ENCODE assay signal across 9 cellular contexts in genomic region chr17:39623356-39623950, GRCh38. TPM values are rescaled to one million over a fixed set of nuclear protein-coding genes. Genes with fewer than 3 reads are reported as not detected.
A peak's percentile ranks its signal among the peaks of the same experiment; 100 is the strongest.
DNase-seq lines count a peak whose midpoint lies in the region; ATAC-seq lines count a peak whose summit lies in the region.
"Had no signal": no experiment of that assay in that cellular context is flagged by ENCODE, and none has a peak within 500 bp of the region (broad histone marks: within the 10 kb centered on the region; RNA-seq: fewer than 3 reads in every experiment).

No MANE protein-coding gene starts in this region.

- DNase-seq in Caki2 (ENCODE audit: low read depth) (peak; percentile 51), NCI-H82 (lab: John Stamatoyannopoulos, UW) (peak; percentile 85), mesenteric fat pad (ENCODE audit: low spot score) (peak; percentile 94)
- peak; percentile 64 to 75 for DNase-seq in activated CD8-positive, alpha-beta memory T cell treated with anti-CD3 and anti-CD28 coated beads for 1 hour (ENCODE audit: extremely low read depth in 1 of 2, low read depth in 1 of 2)
- peak; percentile 67 to 75 (median 68) for DNase-seq in effector memory CD4-positive, alpha-beta T cell
- peak; percentile 56 to 66 for DNase-seq in stimulated activated CD8-positive, alpha-beta memory T cell treated with anti-CD3 and anti-CD28 coated beads, Interleukin-15, amount 100 ng/mL, for 4 hours (ENCODE audit: low read depth in 2 of 2)

- in situ Hi-C loops in Caki2 (cut with HindIII; ENCODE audit: low pct_unique_long_range_greater_than_20kb, low sequenced_read_pairs): no loop called here

- H3K27ac ChIP-seq in effector memory CD4-positive, alpha-beta T cell (ENCODE audit: insufficient read depth, low read length, poor library complexity, severe bottlenecking): no peak overlapping the region

- no peaks in the 10 kb centered on the region for H3K36me3 ChIP-seq in effector memory CD4-positive, alpha-beta T cell (ENCODE audit: control insufficient read depth, insufficient read depth, low read length)

- peaks cover 31% of the 10 kb centered on the region for H3K27me3 ChIP-seq in effector memory CD4-positive, alpha-beta T cell (replicated peaks; ENCODE audit: control insufficient read depth, insufficient read depth, low read length, poor library complexity, severe bottlenecking)

- H3K4me3 ChIP-seq in effector memory CD4-positive, alpha-beta T cell (ENCODE audit: insufficient read depth, low read depth, low read length, poor library complexity, severe bottlenecking): no peak overlapping the region

- peaks cover 25% of the 10 kb centered on the region for H3K4me1 ChIP-seq in effector memory CD4-positive, alpha-beta T cell (ENCODE audit: control insufficient read depth, insufficient read depth, low read length, poor library complexity, severe bottlenecking)

- H3K9me3 ChIP-seq in effector memory CD4-positive, alpha-beta T cell (ENCODE audit: control insufficient read depth, low read length): no peaks in the 10 kb centered on the region

- ATAC-seq in HG03135 (IDR thresholded peaks at IDR 0.05; ENCODE audit: unreplicated experiment) (peak; percentile 56), GM21529 (IDR thresholded peaks at IDR 0.05; ENCODE audit: unreplicated experiment) (no peak)

RNA-seq across cellular contexts. Expression of gene PPP1R1B, which starts 3.3 kb away (rescaled TPM):
- total RNA-seq in Caki2 (2014; rRNA removed; shearing (Covaris generic); ENCODE audit: low replicate concordance): not detected in 2 replicates
- total RNA-seq in mesenteric fat pad: 33.1 TPM
- total RNA-seq: T-helper 1 cell treated with Interleukin-12 subunit alpha and Interleukin-12 subunit beta and Interleukin-4 antibody, amounts not matched to agents 30 ng/mL and 1 ng/mL, for 36 hours had no signal

RNA-seq across cellular contexts. Expression of gene STARD3, which starts 13.5 kb away (rescaled TPM):
- total RNA-seq in Caki2 (2014; rRNA removed; shearing (Covaris generic); ENCODE audit: low replicate concordance): 52.3 and 69.5 TPM in 2 replicates
- total RNA-seq in mesenteric fat pad: 49.2 TPM

RNA-seq across cellular contexts. Expression of gene NEUROD2, which starts 15.7 kb away (rescaled TPM):
- total RNA-seq in Caki2 (2014; rRNA removed; shearing (Covaris generic); ENCODE audit: low replicate concordance): not detected in 2 replicates
- total RNA-seq in mesenteric fat pad: not detected
- total RNA-seq: T-helper 1 cell treated with Interleukin-12 subunit alpha and Interleukin-12 subunit beta and Interleukin-4 antibody, amounts not matched to agents 30 ng/mL and 1 ng/mL, for 36 hours had no signal

RNA-seq across cellular contexts. Expression of gene TCAP, which starts 41.7 kb away (rescaled TPM):
- total RNA-seq in Caki2 (2014; rRNA removed; shearing (Covaris generic); ENCODE audit: low replicate concordance): 0.91 TPM in 1 of 2 replicates, not detected in the other
- total RNA-seq in mesenteric fat pad: 0.64 TPM

RNA-seq across cellular contexts. Expression of gene PNMT, which starts 44.8 kb away (rescaled TPM):
- not detected in 2 replicates for total RNA-seq in Caki2 (2014; rRNA removed; shearing (Covaris generic); ENCODE audit: low replicate concordance)
- total RNA-seq in mesenteric fat pad: 0.35 TPM
- total RNA-seq: T-helper 1 cell treated with Interleukin-12 subunit alpha and Interleukin-12 subunit beta and Interleukin-4 antibody, amounts not matched to agents 30 ng/mL and 1 ng/mL, for 36 hours had no signal

Comparison
In these comparisons a context has a peak if more than half of its experiments do, and no peak if none do; other contexts are left out.
1. RNA of gene PPP1R1B, which starts 3.3 kb away (total RNA-seq): 33.1 TPM in mesenteric fat pad (single experiment); not detected in Caki2; every median in the first group is over 10 times any median in the second.
2. Peak in every context shown above with its lines, with median percentiles within 50 percentile points of each other: DNase-seq.